23 cellular contexts compared by ENCODE assay signal in genomic region chr12:9273276-9273675, GRCh38.
DNase-seq lines count a peak whose midpoint lies in the region; ATAC-seq, FAIRE-seq and TF ChIP-seq lines count a peak whose summit lies in the region.
"Had no signal": no experiment of that assay in that cellular context is flagged by ENCODE, and none has a peak within 500 bp of the region (broad histone marks: within the 10 kb centered on the region; RNA-seq: fewer than 3 reads in every experiment).

No MANE protein-coding gene starts in this region.

- no peak overlapping the region for H3K27ac ChIP-seq in A549
- H3K27ac ChIP-seq: left ventricle myocardium inferior, neutrophil had no signal

- CTCF ChIA-PET in A549 (lab: Yijun Ruan, JAX) = no interaction called here

- H3K4me3 ChIP-seq in A549 (no peak overlapping the region), HFF-Myc (replicated peaks; ENCODE audit: low read depth, low read length) (no peak overlapping the region), astrocyte of the spinal cord (ENCODE audit: low read depth, low read length) (no peak overlapping the region)
- H3K4me3 ChIP-seq: left ventricle myocardium inferior had no signal

- H3K9me3 ChIP-seq in A549 = no peaks in the 10 kb centered on the region
- H3K9me3 ChIP-seq: left ventricle myocardium inferior, neutrophil had no signal

- H3K4me2 ChIP-seq in A549 = peak overlapping the region; percentile 6; the same call in 2 of the 3 replicates

- TF ChIP-seq CTCF in A549 (IDR thresholded peaks at IDR 0.05) (no peak), HFF-Myc (IDR thresholded peaks at IDR 0.05; ENCODE audit: low read depth, low read length, missing control alignments) (no peak), astrocyte of the spinal cord (IDR thresholded peaks at IDR 0.05; ENCODE audit: low read depth, low read length) (no peak)

- no peak for TF ChIP-seq EP300 in A549 (IDR thresholded peaks at IDR 0.05)

- no peak for DNase-seq in A549 (ENCODE audit: low read depth in 1 of 2, low spot score in 1 of 2)
- DNase-seq in HFF-Myc (ENCODE audit: extremely low read depth, low read depth) = peak; percentile 17
- peak; percentile 17 for DNase-seq in astrocyte of the spinal cord (ENCODE audit: low read depth, low spot score)
- peak; percentile 16 for DNase-seq in fibroblast of the conjunctiva (ENCODE audit: low read depth)
- DNase-seq in HPDE6-E6E7 (ENCODE audit: extremely low spot score) = no peak
- DNase-seq: ACHN; activated CD4-positive, alpha-beta T cell treated with anti-CD3 and anti-CD28 coated beads, Interleukin-2, amount 10 ng/mL, durations not matched to agents 24 days and 14 days; activated CD8-positive, alpha-beta memory T cell treated with anti-CD3 and anti-CD28 coated beads, Interleukin-2, amount 50 U/mL, for 4 hours; activated gamma-delta T cell treated with Interleukin-2 at 50 U/mL for 16 hours; amygdala; CD4-positive, alpha-beta memory T cell; DMS79 treated with DMSO at 0.1 percent for 48 hours; glutamatergic neuron; left ventricle myocardium inferior; NCI-H1436; retina; RPMI8226 had no signal

- H3K4me1 ChIP-seq in A549 = peaks cover 10% of the 10 kb centered on the region; the same call in 2 of the 3 replicates
- H3K4me1 ChIP-seq: left ventricle myocardium inferior had no signal

- TF ChIP-seq RAD21 in A549 (conservative IDR thresholded peaks at IDR 0.05 in 1 of 2, IDR thresholded peaks at IDR 0.05 in 1 of 2) = no peak

- in situ Hi-C loops in astrocyte of the spinal cord (cut with HindIII; ENCODE audit: low sequenced_read_pairs) = no loop called here

- no peak for ATAC-seq in A549
- ATAC-seq in HG02798 (IDR thresholded peaks at IDR 0.05; ENCODE audit: poor library complexity, unreplicated experiment) = no peak
- no peak for ATAC-seq in GM21786 (IDR thresholded peaks at IDR 0.05; ENCODE audit: unreplicated experiment)
- no peak for ATAC-seq in HG03039 (IDR thresholded peaks at IDR 0.05; ENCODE audit: unreplicated experiment)
- ATAC-seq: stimulated activated memory B cell treated with anti-CD40 and anti-IgM and Interleukin-4, amounts not matched to agents 10 μg/mL and 1 μg/mL and 100 μg/mL, for 72 hours had no signal

- POLR2A ChIA-PET in A549 (lab: Yijun Ruan, JAX) = no interaction called here

- TF ChIP-seq POLR2A in A549 (IDR thresholded peaks at IDR 0.05; ENCODE audit: low read length) = no peak

- 31% methylated on average over 3 of the region's 3 CpGs for WGBS in A549 (ENCODE audit: missing lambda C conversion rate)

- no peak for FAIRE-seq in A549 (lab: Jason Lieb, UNC)
- FAIRE-seq: H54 had no signal

TF ChIP-seq in A549, 52 proteins besides CTCF, POLR2A, EP300 and RAD21 (continues in another document):
- TF ChIP-seq TP53 (CRISPR knock-in tag; IDR thresholded peaks at IDR 0.05) = no peak
- no peak for TF ChIP-seq HMGXB4 (CRISPR knock-in tag; IDR thresholded peaks at IDR 0.05; ENCODE audit: borderline replicate concordance)
- TF ChIP-seq POLR2AphosphoS2 (conservative IDR thresholded peaks at IDR 0.05; ENCODE audit: low read length) = no peak
- TF ChIP-seq REST (IDR thresholded peaks at IDR 0.05) = no peak
- no peak for TF ChIP-seq FOSL2 (IDR thresholded peaks at IDR 0.05)
- peak; percentile 60 for TF ChIP-seq FOSL2 (CRISPR knock-in tag; IDR thresholded peaks at IDR 0.05)
- no peak for TF ChIP-seq RNF2 (IDR thresholded peaks at IDR 0.05; ENCODE audit: borderline replicate concordance, low read depth)
- TF ChIP-seq ATOH8 (CRISPR knock-in tag; IDR thresholded peaks at IDR 0.05; ENCODE audit: low read depth) = no peak
- TF ChIP-seq CEBPB (IDR thresholded peaks at IDR 0.05) = peak; percentile 43 to 44; a peak in 2 of 4 replicates
- TF ChIP-seq ZNF302 (CRISPR knock-in tag; IDR thresholded peaks at IDR 0.05) = no peak
- no peak for TF ChIP-seq BHLHE40 (IDR thresholded peaks at IDR 0.05; ENCODE audit: low read depth, low read length)
- TF ChIP-seq ZC3H11A (IDR thresholded peaks at IDR 0.05) = no peak
- no peak for TF ChIP-seq NR3C1 (IDR thresholded peaks at IDR 0.05)
- no peak for TF ChIP-seq TFCP2L1 (CRISPR knock-in tag; IDR thresholded peaks at IDR 0.05)
- no peak for TF ChIP-seq E2F6 (IDR thresholded peaks at IDR 0.05; ENCODE audit: borderline replicate concordance, low read depth)
- no peak for TF ChIP-seq FOSB (CRISPR knock-in tag; IDR thresholded peaks at IDR 0.05)
- no peak for TF ChIP-seq HDAC2 (IDR thresholded peaks at IDR 0.05)
- TF ChIP-seq CBX2 (IDR thresholded peaks at IDR 0.05; ENCODE audit: borderline replicate concordance, low read depth) = no peak
- no peak for TF ChIP-seq PBX3 (IDR thresholded peaks at IDR 0.05)
- peak; percentile 59; the same call in 1 of the 2 replicates for TF ChIP-seq GATA3 (IDR thresholded peaks at IDR 0.05; ENCODE audit: borderline replicate concordance)
- TF ChIP-seq MAX (IDR thresholded peaks at IDR 0.05) = no peak
- no peak for TF ChIP-seq EHF (CRISPR knock-in tag; IDR thresholded peaks at IDR 0.05)

Comparison
In these comparisons a context has a peak if more than half of its experiments do, and no peak if none do; other contexts are left out.
1. DNase-seq: peak in HFF-Myc (single experiment), astrocyte of the spinal cord (single experiment) and fibroblast of the conjunctiva (single experiment); none in A549 (0 of 2) and HPDE6-E6E7 (single experiment).